ENCODE assay signal across 1 cellular context in the genomic region with DNA sequence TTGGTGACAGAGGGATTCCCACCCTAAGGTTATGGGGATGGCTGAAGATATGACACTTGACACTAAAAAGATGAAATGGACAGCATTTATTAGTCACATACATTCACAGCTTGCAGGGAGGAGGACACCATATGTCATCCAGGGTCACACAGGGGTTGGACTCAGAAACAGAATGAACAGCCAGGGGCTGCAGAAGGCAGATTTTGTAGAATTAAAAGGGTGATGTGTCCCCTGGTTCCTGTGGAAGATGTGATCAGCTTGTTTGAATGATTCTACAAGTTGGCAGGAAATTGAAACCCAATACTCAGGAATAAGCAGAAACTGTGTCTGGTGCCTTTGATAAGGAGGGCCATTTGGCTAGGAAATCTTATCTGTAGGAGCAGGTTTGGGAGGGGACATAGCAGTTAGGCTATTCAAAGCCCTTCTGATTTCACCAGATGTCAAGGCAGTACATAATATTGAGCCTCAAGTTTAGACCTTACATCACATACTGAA.
TF ChIP-seq lines count a peak whose summit lies in the region.

No MANE protein-coding gene starts in this region.

TF ChIP-seq in K562, 482 proteins besides CTCF, POLR2A, EP300 and RAD21 (continued from another document and continues in another):
- TF ChIP-seq, protein P1, sequence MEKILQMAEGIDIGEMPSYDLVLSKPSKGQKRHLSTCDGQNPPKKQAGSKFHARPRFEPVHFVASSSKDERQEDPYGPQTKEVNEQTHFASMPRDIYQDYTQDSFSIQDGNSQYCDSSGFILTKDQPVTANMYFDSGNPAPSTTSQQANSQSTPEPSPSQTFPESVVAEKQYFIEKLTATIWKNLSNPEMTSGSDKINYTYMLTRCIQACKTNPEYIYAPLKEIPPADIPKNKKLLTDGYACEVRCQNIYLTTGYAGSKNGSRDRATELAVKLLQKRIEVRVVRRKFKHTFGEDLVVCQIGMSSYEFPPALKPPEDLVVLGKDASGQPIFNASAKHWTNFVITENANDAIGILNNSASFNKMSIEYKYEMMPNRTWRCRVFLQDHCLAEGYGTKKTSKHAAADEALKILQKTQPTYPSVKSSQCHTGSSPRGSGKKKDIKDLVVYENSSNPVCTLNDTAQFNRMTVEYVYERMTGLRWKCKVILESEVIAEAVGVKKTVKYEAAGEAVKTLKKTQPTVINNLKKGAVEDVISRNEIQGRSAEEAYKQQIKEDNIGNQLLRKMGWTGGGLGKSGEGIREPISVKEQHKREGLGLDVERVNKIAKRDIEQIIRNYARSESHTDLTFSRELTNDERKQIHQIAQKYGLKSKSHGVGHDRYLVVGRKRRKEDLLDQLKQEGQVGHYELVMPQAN (IDR thresholded peaks at IDR 0.05; ENCODE audit: borderline replicate concordance): no peak
- no peak for TF ChIP-seq HNRNPL (IDR thresholded peaks at IDR 0.05; ENCODE audit: low read depth, low read length)
- no peak for TF ChIP-seq MCM2 (IDR thresholded peaks at IDR 0.05; ENCODE audit: low read depth)
- TF ChIP-seq PRPF4 (IDR thresholded peaks at IDR 0.05; ENCODE audit: insufficient read depth, low read depth, low read length, poor library complexity, severe bottlenecking): no peak
- peak; percentile 65 for TF ChIP-seq ZNF24 (IDR thresholded peaks at IDR 0.05)
- TF ChIP-seq MAFK (IDR thresholded peaks at IDR 0.05; ENCODE audit: low read length): peak; percentile 55
- no peak for TF ChIP-seq ERF (CRISPR knock-in tag; IDR thresholded peaks at IDR 0.05)
- TF ChIP-seq ZNF121 (CRISPR knock-in tag; conservative IDR thresholded peaks at IDR 0.05): no peak
- TF ChIP-seq, protein P2, sequence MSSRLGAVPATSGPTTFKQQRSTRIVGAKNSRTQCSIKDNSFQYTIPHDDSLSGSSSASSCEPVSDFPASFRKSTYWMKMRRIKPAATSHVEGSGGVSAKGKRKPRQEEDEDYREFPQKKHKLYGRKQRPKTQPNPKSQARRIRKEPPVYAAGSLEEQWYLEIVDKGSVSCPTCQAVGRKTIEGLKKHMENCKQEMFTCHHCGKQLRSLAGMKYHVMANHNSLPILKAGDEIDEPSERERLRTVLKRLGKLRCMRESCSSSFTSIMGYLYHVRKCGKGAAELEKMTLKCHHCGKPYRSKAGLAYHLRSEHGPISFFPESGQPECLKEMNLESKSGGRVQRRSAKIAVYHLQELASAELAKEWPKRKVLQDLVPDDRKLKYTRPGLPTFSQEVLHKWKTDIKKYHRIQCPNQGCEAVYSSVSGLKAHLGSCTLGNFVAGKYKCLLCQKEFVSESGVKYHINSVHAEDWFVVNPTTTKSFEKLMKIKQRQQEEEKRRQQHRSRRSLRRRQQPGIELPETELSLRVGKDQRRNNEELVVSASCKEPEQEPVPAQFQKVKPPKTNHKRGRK (tag; IDR thresholded peaks at IDR 0.05): no peak
- TF ChIP-seq BMI1 (IDR thresholded peaks at IDR 0.05; ENCODE audit: low read length): no peak
- TF ChIP-seq FOXJ2 (tag; IDR thresholded peaks at IDR 0.05): no peak
- TF ChIP-seq BDP1 (IDR thresholded peaks at IDR 0.05; ENCODE audit: insufficient read depth, insufficient read length): no peak
- peak; percentile 97 for TF ChIP-seq SMARCC2 (IDR thresholded peaks at IDR 0.05; ENCODE audit: low read depth)
- no peak for TF ChIP-seq DLX4 (CRISPR knock-in tag; IDR thresholded peaks at IDR 0.05)
- no peak for TF ChIP-seq HOXB6 (CRISPR knock-in tag; IDR thresholded peaks at IDR 0.05; ENCODE audit: borderline replicate concordance)
- no peak for TF ChIP-seq ZNF511 (CRISPR knock-in tag; IDR thresholded peaks at IDR 0.05)
- TF ChIP-seq XRCC4 (IDR thresholded peaks at IDR 0.05; ENCODE audit: extremely low read depth, insufficient read depth, insufficient read length): no peak
- TF ChIP-seq PHF8 (IDR thresholded peaks at IDR 0.05; ENCODE audit: borderline replicate concordance, low read length): no peak
- TF ChIP-seq, protein P3, sequence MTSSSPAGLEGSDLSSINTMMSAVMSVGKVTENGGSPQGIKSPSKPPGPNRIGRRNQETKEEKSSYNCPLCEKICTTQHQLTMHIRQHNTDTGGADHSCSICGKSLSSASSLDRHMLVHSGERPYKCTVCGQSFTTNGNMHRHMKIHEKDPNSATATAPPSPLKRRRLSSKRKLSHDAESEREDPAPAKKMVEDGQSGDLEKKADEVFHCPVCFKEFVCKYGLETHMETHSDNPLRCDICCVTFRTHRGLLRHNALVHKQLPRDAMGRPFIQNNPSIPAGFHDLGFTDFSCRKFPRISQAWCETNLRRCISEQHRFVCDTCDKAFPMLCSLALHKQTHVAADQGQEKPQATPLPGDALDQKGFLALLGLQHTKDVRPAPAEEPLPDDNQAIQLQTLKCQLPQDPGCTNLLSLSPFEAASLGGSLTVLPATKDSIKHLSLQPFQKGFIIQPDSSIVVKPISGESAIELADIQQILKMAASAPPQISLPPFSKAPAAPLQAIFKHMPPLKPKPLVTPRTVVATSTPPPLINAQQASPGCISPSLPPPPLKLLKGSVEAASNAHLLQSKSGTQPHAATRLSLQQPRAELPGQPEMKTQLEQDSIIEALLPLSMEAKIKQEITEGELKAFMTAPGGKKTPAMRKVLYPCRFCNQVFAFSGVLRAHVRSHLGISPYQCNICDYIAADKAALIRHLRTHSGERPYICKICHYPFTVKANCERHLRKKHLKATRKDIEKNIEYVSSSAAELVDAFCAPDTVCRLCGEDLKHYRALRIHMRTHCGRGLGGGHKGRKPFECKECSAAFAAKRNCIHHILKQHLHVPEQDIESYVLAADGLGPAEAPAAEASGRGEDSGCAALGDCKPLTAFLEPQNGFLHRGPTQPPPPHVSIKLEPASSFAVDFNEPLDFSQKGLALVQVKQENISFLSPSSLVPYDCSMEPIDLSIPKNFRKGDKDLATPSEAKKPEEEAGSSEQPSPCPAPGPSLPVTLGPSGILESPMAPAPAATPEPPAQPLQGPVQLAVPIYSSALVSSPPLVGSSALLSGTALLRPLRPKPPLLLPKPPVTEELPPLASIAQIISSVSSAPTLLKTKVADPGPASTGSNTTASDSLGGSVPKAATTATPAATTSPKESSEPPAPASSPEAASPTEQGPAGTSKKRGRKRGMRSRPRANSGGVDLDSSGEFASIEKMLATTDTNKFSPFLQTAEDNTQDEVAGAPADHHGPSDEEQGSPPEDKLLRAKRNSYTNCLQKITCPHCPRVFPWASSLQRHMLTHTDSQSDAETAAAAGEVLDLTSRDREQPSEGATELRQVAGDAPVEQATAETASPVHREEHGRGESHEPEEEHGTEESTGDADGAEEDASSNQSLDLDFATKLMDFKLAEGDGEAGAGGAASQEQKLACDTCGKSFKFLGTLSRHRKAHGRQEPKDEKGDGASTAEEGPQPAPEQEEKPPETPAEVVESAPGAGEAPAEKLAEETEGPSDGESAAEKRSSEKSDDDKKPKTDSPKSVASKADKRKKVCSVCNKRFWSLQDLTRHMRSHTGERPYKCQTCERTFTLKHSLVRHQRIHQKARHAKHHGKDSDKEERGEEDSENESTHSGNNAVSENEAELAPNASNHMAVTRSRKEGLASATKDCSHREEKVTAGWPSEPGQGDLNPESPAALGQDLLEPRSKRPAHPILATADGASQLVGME (CRISPR knock-in tag; IDR thresholded peaks at IDR 0.05): no peak
- TF ChIP-seq ELF2 (CRISPR knock-in tag; IDR thresholded peaks at IDR 0.05): no peak
- TF ChIP-seq ETV6 (IDR thresholded peaks at IDR 0.05; ENCODE audit: borderline replicate concordance in 1 of 2, low read depth in 2 of 2, low read length in 1 of 2): peak in 1 of 2 experiments; percentile 69; a peak in 2 of 4 replicates
- no peak for TF ChIP-seq ETV6 (CRISPR knock-in tag; IDR thresholded peaks at IDR 0.05; ENCODE audit: borderline replicate concordance)
- TF ChIP-seq TRIM24 (IDR thresholded peaks at IDR 0.05): peak; percentile 99
- no peak for TF ChIP-seq PTBP1 (IDR thresholded peaks at IDR 0.05; ENCODE audit: low read depth, low read length)
- no peak for TF ChIP-seq ZNF717 (CRISPR knock-in tag; IDR thresholded peaks at IDR 0.05)
- no peak for TF ChIP-seq ARID3B (CRISPR knock-in tag; IDR thresholded peaks at IDR 0.05; ENCODE audit: borderline replicate concordance)
- TF ChIP-seq, protein P4, sequence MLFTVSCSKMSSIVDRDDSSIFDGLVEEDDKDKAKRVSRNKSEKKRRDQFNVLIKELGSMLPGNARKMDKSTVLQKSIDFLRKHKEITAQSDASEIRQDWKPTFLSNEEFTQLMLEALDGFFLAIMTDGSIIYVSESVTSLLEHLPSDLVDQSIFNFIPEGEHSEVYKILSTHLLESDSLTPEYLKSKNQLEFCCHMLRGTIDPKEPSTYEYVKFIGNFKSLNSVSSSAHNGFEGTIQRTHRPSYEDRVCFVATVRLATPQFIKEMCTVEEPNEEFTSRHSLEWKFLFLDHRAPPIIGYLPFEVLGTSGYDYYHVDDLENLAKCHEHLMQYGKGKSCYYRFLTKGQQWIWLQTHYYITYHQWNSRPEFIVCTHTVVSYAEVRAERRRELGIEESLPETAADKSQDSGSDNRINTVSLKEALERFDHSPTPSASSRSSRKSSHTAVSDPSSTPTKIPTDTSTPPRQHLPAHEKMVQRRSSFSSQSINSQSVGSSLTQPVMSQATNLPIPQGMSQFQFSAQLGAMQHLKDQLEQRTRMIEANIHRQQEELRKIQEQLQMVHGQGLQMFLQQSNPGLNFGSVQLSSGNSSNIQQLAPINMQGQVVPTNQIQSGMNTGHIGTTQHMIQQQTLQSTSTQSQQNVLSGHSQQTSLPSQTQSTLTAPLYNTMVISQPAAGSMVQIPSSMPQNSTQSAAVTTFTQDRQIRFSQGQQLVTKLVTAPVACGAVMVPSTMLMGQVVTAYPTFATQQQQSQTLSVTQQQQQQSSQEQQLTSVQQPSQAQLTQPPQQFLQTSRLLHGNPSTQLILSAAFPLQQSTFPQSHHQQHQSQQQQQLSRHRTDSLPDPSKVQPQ (CRISPR knock-in tag; IDR thresholded peaks at IDR 0.05; ENCODE audit: borderline replicate concordance): no peak
- TF ChIP-seq GATAD2B (IDR thresholded peaks at IDR 0.05; ENCODE audit: borderline replicate concordance): 0 out of 2 replicates have a peak, but pooled peaks have one; percentile 89
- no peak for TF ChIP-seq SRSF9 (IDR thresholded peaks at IDR 0.05; ENCODE audit: borderline replicate concordance, low read depth, low read length)
- TF ChIP-seq DACH1 (IDR thresholded peaks at IDR 0.05; ENCODE audit: partially characterized antibody): peak; percentile 72
- no peak for TF ChIP-seq ZNF445 (CRISPR knock-in tag; IDR thresholded peaks at IDR 0.05; ENCODE audit: low read depth)
- peak; percentile 94 for TF ChIP-seq SMAD4 (CRISPR knock-in tag; conservative IDR thresholded peaks at IDR 0.05)
- TF ChIP-seq, protein P5, sequence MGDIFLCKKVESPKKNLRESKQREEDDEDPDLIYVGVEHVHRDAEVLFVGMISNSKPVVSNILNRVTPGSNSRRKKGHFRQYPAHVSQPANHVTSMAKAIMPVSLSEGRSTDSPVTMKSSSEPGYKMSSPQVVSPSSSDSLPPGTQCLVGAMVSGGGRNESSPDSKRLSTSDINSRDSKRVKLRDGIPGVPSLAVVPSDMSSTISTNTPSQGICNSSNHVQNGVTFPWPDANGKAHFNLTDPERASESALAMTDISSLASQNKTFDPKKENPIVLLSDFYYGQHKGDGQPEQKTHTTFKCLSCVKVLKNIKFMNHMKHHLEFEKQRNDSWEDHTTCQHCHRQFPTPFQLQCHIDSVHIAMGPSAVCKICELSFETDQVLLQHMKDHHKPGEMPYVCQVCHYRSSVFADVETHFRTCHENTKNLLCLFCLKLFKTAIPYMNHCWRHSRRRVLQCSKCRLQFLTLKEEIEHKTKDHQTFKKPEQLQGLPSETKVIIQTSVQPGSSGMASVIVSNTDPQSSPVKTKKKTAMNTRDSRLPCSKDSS (IDR thresholded peaks at IDR 0.05; ENCODE audit: low read depth, partially characterized antibody): no peak
- no peak for TF ChIP-seq TFAP4 (CRISPR knock-in tag; IDR thresholded peaks at IDR 0.05; ENCODE audit: borderline replicate concordance)
- peak; percentile 100 for TF ChIP-seq CBFA2T2 (conservative IDR thresholded peaks at IDR 0.05)
- TF ChIP-seq, protein P6, sequence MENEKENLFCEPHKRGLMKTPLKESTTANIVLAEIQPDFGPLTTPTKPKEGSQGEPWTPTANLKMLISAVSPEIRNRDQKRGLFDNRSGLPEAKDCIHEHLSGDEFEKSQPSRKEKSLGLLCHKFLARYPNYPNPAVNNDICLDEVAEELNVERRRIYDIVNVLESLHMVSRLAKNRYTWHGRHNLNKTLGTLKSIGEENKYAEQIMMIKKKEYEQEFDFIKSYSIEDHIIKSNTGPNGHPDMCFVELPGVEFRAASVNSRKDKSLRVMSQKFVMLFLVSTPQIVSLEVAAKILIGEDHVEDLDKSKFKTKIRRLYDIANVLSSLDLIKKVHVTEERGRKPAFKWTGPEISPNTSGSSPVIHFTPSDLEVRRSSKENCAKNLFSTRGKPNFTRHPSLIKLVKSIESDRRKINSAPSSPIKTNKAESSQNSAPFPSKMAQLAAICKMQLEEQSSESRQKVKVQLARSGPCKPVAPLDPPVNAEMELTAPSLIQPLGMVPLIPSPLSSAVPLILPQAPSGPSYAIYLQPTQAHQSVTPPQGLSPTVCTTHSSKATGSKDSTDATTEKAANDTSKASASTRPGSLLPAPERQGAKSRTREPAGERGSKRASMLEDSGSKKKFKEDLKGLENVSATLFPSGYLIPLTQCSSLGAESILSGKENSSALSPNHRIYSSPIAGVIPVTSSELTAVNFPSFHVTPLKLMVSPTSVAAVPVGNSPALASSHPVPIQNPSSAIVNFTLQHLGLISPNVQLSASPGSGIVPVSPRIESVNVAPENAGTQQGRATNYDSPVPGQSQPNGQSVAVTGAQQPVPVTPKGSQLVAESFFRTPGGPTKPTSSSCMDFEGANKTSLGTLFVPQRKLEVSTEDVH (IDR thresholded peaks at IDR 0.05; ENCODE audit: low read depth, partially characterized antibody): peak; percentile 53
- peak; percentile 95 for TF ChIP-seq MEF2D (tag; conservative IDR thresholded peaks at IDR 0.05; ENCODE audit: low read depth)
- TF ChIP-seq NR3C1 (CRISPR knock-in tag; IDR thresholded peaks at IDR 0.05): no peak
